ENCODE assay signal across 8 cellular contexts in genomic region chr6:159042003-159042823, GRCh38. TPM values are rescaled to one million over a fixed set of nuclear protein-coding genes. Genes with fewer than 3 reads are reported as not detected.
A peak's percentile ranks its signal among the peaks of the same experiment; 100 is the strongest.
DNase-seq lines count a peak whose midpoint lies in the region; ATAC-seq and TF ChIP-seq lines count a peak whose summit lies in the region.

No MANE protein-coding gene starts in this region.

- POLR2A ChIA-PET in HEK293 (lab: Yijun Ruan, JAX) = no interaction called here

- H3K4me3 ChIP-seq in HEK293 (ENCODE audit: low read depth, low read length) (no peak overlapping the region), astrocyte of the cerebellum (ENCODE audit: low read depth, low read length) (no peak overlapping the region), right cardiac atrium (ENCODE audit: low read length) (peak overlapping the region; percentile 35)

- intact Hi-C loops in right cardiac atrium (cut with DNase I) = loop anchor here (2.0 to 10.0 kb wide), 3 partner anchors 63 to 93 kb away; no protein-coding TSS in a partner anchor

- no peaks in the 10 kb centered on the region for H3K27me3 ChIP-seq in right cardiac atrium (ENCODE audit: control insufficient read depth, insufficient read depth)

- H3K36me3 ChIP-seq in HEK293 (ENCODE audit: control insufficient read depth in 2 of 2, insufficient read depth in 1 of 2, low read length in 2 of 2) = no peaks in the 10 kb centered on the region

- H3K27ac ChIP-seq in HEK293 (ENCODE audit: extremely low read depth, low read depth, low read length) (no peak overlapping the region), right cardiac atrium (ENCODE audit: low read length) (no peak overlapping the region)

- CTCF ChIA-PET in HEK293 (lab: Yijun Ruan, JAX) = interaction anchor here (0.6 to 5.4 kb wide), 36 partner anchors 9 to 1410 kb away, joined by 3 to 68 read pairs (median 5); no protein-coding TSS in a partner anchor

- DNase-seq in G401 (ENCODE audit: low spot score) = peak; percentile 89
- DNase-seq in NCI-H1417 treated with DMSO at 0.1 percent for 48 hours (lab: John Stamatoyannopoulos, UW) = peak; percentile 13
- peak; percentile 39 to 91 (median 72) for DNase-seq in T-helper 2 cell
- peak; percentile 32 for DNase-seq in astrocyte of the cerebellum (ENCODE audit: low read depth)
- DNase-seq in right cardiac atrium = peak in 2 of 3 donors; percentile 36 to 59
- DNase-seq in pulmonary artery endothelial cell (ENCODE audit: low read depth, low spot score) = peak; percentile 30

- 50% methylated on average over 14 of the region's 14 CpGs for WGBS in right cardiac atrium

- no peaks in the 10 kb centered on the region for H3K9me3 ChIP-seq in HEK293 (ENCODE audit: control insufficient read depth, insufficient read depth, low read depth, low read length)
- H3K9me3 ChIP-seq in right cardiac atrium (ENCODE audit: control insufficient read depth, low read length) = no peaks in the 10 kb centered on the region

- in situ Hi-C loops in G401 (cut with HindIII; ENCODE audit: low sequenced_read_pairs) (no loop called here), astrocyte of the cerebellum (cut with HindIII; ENCODE audit: low sequenced_read_pairs) (no loop called here)

- TF ChIP-seq CTCF in HEK293 (tag by site-specific recombination; IDR thresholded peaks at IDR 0.05) (peak; percentile 62), astrocyte of the cerebellum (IDR thresholded peaks at IDR 0.05; ENCODE audit: low read depth, low read length, missing control alignments) (peak; percentile 98)

- ATAC-seq in right cardiac atrium = peak; percentile 77 to 82
- ATAC-seq in HG03520 (IDR thresholded peaks at IDR 0.05; ENCODE audit: unreplicated experiment) = no peak

- H3K4me1 ChIP-seq in HEK293 (ENCODE audit: control insufficient read depth, insufficient read depth, low read length) (no peaks in the 10 kb centered on the region), right cardiac atrium (ENCODE audit: control insufficient read depth, insufficient read depth, low read length) (no peaks in the 10 kb centered on the region)

TF ChIP-seq in HEK293, 187 proteins besides CTCF, POLR2A, EP300 and RAD21:
- TF ChIP-seq ZSCAN30 (tag by site-specific recombination; IDR thresholded peaks at IDR 0.05) (0 out of 2 replicates have a peak, but pooled peaks have one; percentile 32), ZNF561 (tag by site-specific recombination; IDR thresholded peaks at IDR 0.05; ENCODE audit: borderline replicate concordance) (0 out of 2 replicates have a peak, but pooled peaks have one; percentile 48), ZBTB17 (tag by site-specific recombination; IDR thresholded peaks at IDR 0.05) (peak; percentile 24; the same call in 1 of the 2 replicates), ZNF660 (tag by site-specific recombination; IDR thresholded peaks at IDR 0.05) (peak; percentile 75; the same call in 1 of the 2 replicates), ZNF2 (tag by site-specific recombination; IDR thresholded peaks at IDR 0.05) (peak; percentile 35; the same call in 1 of the 2 replicates), MYNN (tag by site-specific recombination; IDR thresholded peaks at IDR 0.05; ENCODE audit: borderline replicate concordance) (no peak), ZNF530 (tag by site-specific recombination; IDR thresholded peaks at IDR 0.05; ENCODE audit: low read depth) (no peak), ZIC2 (tag by site-specific recombination; IDR thresholded peaks at IDR 0.05) (no peak), ZNF654 (tag by site-specific recombination; IDR thresholded peaks at IDR 0.05; ENCODE audit: low read depth) (peak; percentile 83), ZNF768 (tag by site-specific recombination; IDR thresholded peaks at IDR 0.05) (no peak)

RNA-seq across cellular contexts. Expression of gene TAGAP, which starts 2.6 kb away (rescaled TPM):
- 0.58 TPM in 1 of 2 replicates, not detected in the other for total RNA-seq in G401 (2014; rRNA removed; shearing (Covaris generic))
- total RNA-seq in right cardiac atrium = 1 to 10 TPM; 1.2 to 2.0 (median 1.5) TPM
- polyA plus RNA-seq in right cardiac atrium = 0.63 TPM
- not detected in 2 replicates for total RNA-seq in pulmonary artery endothelial cell

RNA-seq across cellular contexts. Expression of gene RSPH3, which starts 42.2 kb away (rescaled TPM):
- total RNA-seq in G401 (2014; rRNA removed; shearing (Covaris generic)) = 0.43 and 2.1 TPM in 2 replicates
- total RNA-seq in right cardiac atrium (10 to 100 TPM in 3 of 4 donors, 1 to 10 TPM in 1; 9.6 to 12.1 (median 11.2) TPM), pulmonary artery endothelial cell (1.5 and 1.6 TPM in 2 replicates)
- 4.5 TPM for polyA plus RNA-seq in right cardiac atrium

Comparison
In these comparisons a context has a peak if more than half of its experiments do, and no peak if none do; other contexts are left out.
1. DNase-seq: peak in every context shown above with its lines; median percentile 89 in G401; 72 in T-helper 2 cell; 48 in right cardiac atrium; 32 in astrocyte of the cerebellum; 30 in pulmonary artery endothelial cell; 13 in NCI-H1417 treated with DMSO at 0.1 percent for 48 hours.